Comparison of ENCODE assay signal across 15 cellular contexts in genomic region chr15:61459785-61460707, GRCh38.
DNase-seq lines count a peak whose midpoint lies in the region; ATAC-seq and TF ChIP-seq lines count a peak whose summit lies in the region.
"Had no signal": no experiment of that assay in that cellular context is flagged by ENCODE, and none has a peak within 500 bp of the region (broad histone marks: within the 10 kb centered on the region; RNA-seq: fewer than 3 reads in every experiment).

No MANE protein-coding gene starts in this region.

- no peaks in the 10 kb centered on the region for H3K4me1 ChIP-seq in PC-3 (ENCODE audit: insufficient read depth, low read length)
- H3K4me1 ChIP-seq: spleen had no signal

- H3K9me2 ChIP-seq in PC-3 (replicated peaks; ENCODE audit: low read length): no peaks in the 10 kb centered on the region

- H3K36me3 ChIP-seq in PC-3 (ENCODE audit: low read depth, low read length): no peaks in the 10 kb centered on the region
- H3K36me3 ChIP-seq: spleen had no signal

- no peak overlapping the region for H3K9ac ChIP-seq in PC-3 (ENCODE audit: low read length)

- intact Hi-C loops in PC-3 (cut with micrococcal nuclease) (no loop called here), sciatic nerve (cut with DNase I) (no loop called here)

- H3K4me2 ChIP-seq in PC-3 (ENCODE audit: low read length): no peak overlapping the region

- H3K79me2 ChIP-seq in PC-3 (ENCODE audit: low read length): no peaks in the 10 kb centered on the region

- no peak overlapping the region for H3K4me3 ChIP-seq in PC-3 (ENCODE audit: low read length)
- H3K4me3 ChIP-seq: spleen had no signal

- no peak overlapping the region for H3K27ac ChIP-seq in PC-3 (ENCODE audit: low read length)
- H3K27ac ChIP-seq: C4-2B, spleen had no signal

- POLR2A ChIA-PET in PC-3 (lab: Charles Lee; ENCODE audit: unreplicated experiment): no interaction called here

- no peaks in the 10 kb centered on the region for H4K20me1 ChIP-seq in PC-3 (ENCODE audit: low read length)

- ATAC-seq in PC-3: no peak
- no peak for ATAC-seq in HG03045 (IDR thresholded peaks at IDR 0.05; ENCODE audit: unreplicated experiment)
- no peak for ATAC-seq in sciatic nerve
- ATAC-seq: activated T-cell treated with anti-CD3 and anti-CD28 coated beads, Interleukin-2, amount 50 U/mL, for 4 hours had no signal

- CTCF ChIA-PET in PC-3 (lab: Charles Lee): no interaction called here

- TF ChIP-seq CTCF in PC-3 (conservative IDR thresholded peaks at IDR 0.05; ENCODE audit: low read depth, low read length): no peak

- DNase-seq in Daoy (ENCODE audit: low read depth): peak; percentile 76
- DNase-seq in PC-3: peak; percentile 19
- DNase-seq in dermis blood vessel endothelial cell: peak; percentile 56
- DNase-seq in mucosa of gallbladder (ENCODE audit: low spot score): peak; percentile 18
- DNase-seq in activated T-cell treated with anti-CD3 and anti-CD28 coated beads for 4 hours: no peak
- no peak for DNase-seq in sciatic nerve (ENCODE audit: low spot score)
- DNase-seq in KG1 (lab: John Stamatoyannopoulos, UW): no peak
- DNase-seq: activated CD4-positive, alpha-beta T cell treated with anti-CD3 and anti-CD28 coated beads for 1 hour; activated T-cell treated with anti-CD3 and anti-CD28 coated beads, Interleukin-2, amount 50 U/mL, for 4 hours; anterior cingulate cortex; NCI-H2029 treated with DMSO at 0.1 percent for 48 hours; NCI-H774; spleen had no signal

- H3F3A ChIP-seq in PC-3 (ENCODE audit: low read length, unreplicated experiment): no peaks in the 10 kb centered on the region

- H3K9me3 ChIP-seq in PC-3 (ENCODE audit: low read length): no peaks in the 10 kb centered on the region
- H3K9me3 ChIP-seq: spleen had no signal

- BruUV-seq in PC-3 (replicated peaks; lab: Mats Ljungman, UMichigan): no TSS peak

- no peak overlapping the region for H2AFZ ChIP-seq in PC-3 (ENCODE audit: low read length)

- no peaks in the 10 kb centered on the region for H3K27me3 ChIP-seq in PC-3 (ENCODE audit: low read length)

Comparison
In these comparisons a context has a peak if more than half of its experiments do, and no peak if none do; other contexts are left out.
1. DNase-seq: peak in Daoy (single experiment), PC-3 (single experiment), dermis blood vessel endothelial cell (single experiment) and mucosa of gallbladder (single experiment); none in activated T-cell treated with anti-CD3 and anti-CD28 coated beads for 4 hours (single experiment), sciatic nerve (single experiment) and KG1 (single experiment).